ENCODE assay signal across 8 cellular contexts in genomic region chr12:58443273-58443980, GRCh38.
DNase-seq lines count a peak whose midpoint lies in the region; ATAC-seq lines count a peak whose summit lies in the region.

No MANE protein-coding gene starts in this region.

- H3K9me3 ChIP-seq in effector memory CD4-positive, alpha-beta T cell (ENCODE audit: control insufficient read depth, low read length): no peaks in the 10 kb centered on the region

- intact Hi-C loops in activated naive CD4-positive, alpha-beta T cell treated with anti-CD3 and anti-CD28 coated beads for 36 hours (cut with micrococcal nuclease): loop anchor here (1.0 kb wide), 1 partner anchor 97 kb away; no protein-coding TSS in a partner anchor

- no peak overlapping the region for H3K4me3 Mint-ChIP-seq in activated naive CD4-positive, alpha-beta T cell treated with anti-CD3 and anti-CD28 coated beads for 36 hours

- no peak overlapping the region for H3K27ac Mint-ChIP-seq in activated naive CD4-positive, alpha-beta T cell treated with anti-CD3 and anti-CD28 coated beads for 36 hours

- peak; percentile 84 for ATAC-seq in HG02678 (IDR thresholded peaks at IDR 0.05; ENCODE audit: unreplicated experiment)

- H3K4me3 ChIP-seq in effector memory CD4-positive, alpha-beta T cell (ENCODE audit: insufficient read depth, low read depth, low read length, poor library complexity, severe bottlenecking): no peak overlapping the region

- H3K27ac ChIP-seq in effector memory CD4-positive, alpha-beta T cell (ENCODE audit: insufficient read depth, low read length, poor library complexity, severe bottlenecking): no peak overlapping the region

- no peaks in the 10 kb centered on the region for H3K9me3 Mint-ChIP-seq in activated naive CD4-positive, alpha-beta T cell treated with anti-CD3 and anti-CD28 coated beads for 36 hours

- H3K27me3 Mint-ChIP-seq in activated naive CD4-positive, alpha-beta T cell treated with anti-CD3 and anti-CD28 coated beads for 36 hours (ENCODE audit: low read depth): no peaks in the 10 kb centered on the region

- peak; percentile 22 for DNase-seq in activated naive CD4-positive, alpha-beta T cell treated with anti-CD3 and anti-CD28 coated beads for 36 hours
- no peak for DNase-seq in activated naive CD4-positive, alpha-beta T cell (lab: John Stamatoyannopoulos, UW)
- DNase-seq in OCI-M1 (lab: John Stamatoyannopoulos, UW): peak; percentile 73
- DNase-seq in foreskin melanocyte: peak; percentile 22
- no peak for DNase-seq in NCI-H524 treated with DMSO at 0.1 percent for 48 hours (lab: John Stamatoyannopoulos, UW)
- no peak for DNase-seq in stimulated activated CD4-positive, alpha-beta T cell treated with anti-CD3 and anti-CD28 coated beads, Interleukin-4, amount 100 ng/mL, for 24 hours
- no peak for DNase-seq in effector memory CD4-positive, alpha-beta T cell

- no peaks in the 10 kb centered on the region for H3K4me1 ChIP-seq in effector memory CD4-positive, alpha-beta T cell (ENCODE audit: control insufficient read depth, insufficient read depth, low read length, poor library complexity, severe bottlenecking)

- no peaks in the 10 kb centered on the region for H3K36me3 ChIP-seq in effector memory CD4-positive, alpha-beta T cell (ENCODE audit: control insufficient read depth, insufficient read depth, low read length)

- no peaks in the 10 kb centered on the region for H3K4me1 Mint-ChIP-seq in activated naive CD4-positive, alpha-beta T cell treated with anti-CD3 and anti-CD28 coated beads for 36 hours (ENCODE audit: low read depth)

- CTCF ChIA-PET in activated naive CD4-positive, alpha-beta T cell treated with anti-CD3 and anti-CD28 coated beads for 36 hours (lab: Charles Lee): interaction anchor here (0.6 to 1.2 kb wide), 2 partner anchors 48 to 97 kb away, joined by 3 read pairs; no protein-coding TSS in a partner anchor

- H3K27me3 ChIP-seq in effector memory CD4-positive, alpha-beta T cell (replicated peaks; ENCODE audit: control insufficient read depth, insufficient read depth, low read length, poor library complexity, severe bottlenecking): no peaks in the 10 kb centered on the region

- no peaks in the 10 kb centered on the region for H3K36me3 Mint-ChIP-seq in activated naive CD4-positive, alpha-beta T cell treated with anti-CD3 and anti-CD28 coated beads for 36 hours (ENCODE audit: low read depth)

Comparison
In these comparisons a context has a peak if more than half of its experiments do, and no peak if none do; other contexts are left out.
1. DNase-seq: peak in activated naive CD4-positive, alpha-beta T cell treated with anti-CD3 and anti-CD28 coated beads for 36 hours (single experiment), OCI-M1 (single experiment) and foreskin melanocyte (single experiment); none in activated naive CD4-positive, alpha-beta T cell (0 of 4), NCI-H524 treated with DMSO at 0.1 percent for 48 hours (single experiment), stimulated activated CD4-positive, alpha-beta T cell treated with anti-CD3 and anti-CD28 coated beads, Interleukin-4, amount 100 ng/mL, for 24 hours (single experiment) and effector memory CD4-positive, alpha-beta T cell (0 of 3).